ENCODE assay signal across 1 cellular context in genomic region chr3:196662711-196663571, GRCh38.
TF ChIP-seq lines count a peak whose summit lies in the region.

No MANE protein-coding gene starts in this region.

TF ChIP-seq in K562, 482 proteins besides CTCF, POLR2A, EP300 and RAD21 (continued from another document and continues in another):
- TF ChIP-seq CTCFL (IDR thresholded peaks at IDR 0.05; ENCODE audit: borderline replicate concordance, insufficient read depth, low read depth, low read length, poor library complexity, severe bottlenecking) (no peak), RCOR1 (IDR thresholded peaks at IDR 0.05; ENCODE audit: borderline replicate concordance in 1 of 2, low read depth in 2 of 2, low read length in 2 of 2) (peak in 1 of 2 experiments; percentile 84; a peak in 2 of 4 replicates), SFPQ (IDR thresholded peaks at IDR 0.05; ENCODE audit: low read depth, low read length) (no peak), NCOA2 (IDR thresholded peaks at IDR 0.05; ENCODE audit: partially characterized antibody in 2 of 2) (no peak), SNRNP70 (optimal IDR thresholded peaks at IDR 0.05; ENCODE audit: low read depth, low read length) (no peak), PYGO2 (tag; IDR thresholded peaks at IDR 0.05) (no peak), TCF15 (CRISPR knock-in tag; IDR thresholded peaks at IDR 0.05) (no peak), CHCHD3 (CRISPR knock-in tag; IDR thresholded peaks at IDR 0.05) (no peak), SP1 (CRISPR knock-in tag; IDR thresholded peaks at IDR 0.05) (peak; percentile 29; the same call in 1 of the 2 replicates), CBFA2T3 (IDR thresholded peaks at IDR 0.05) (peak; percentile 84), ARID1B (IDR thresholded peaks at IDR 0.05) (peak; percentile 82), PKNOX1 (IDR thresholded peaks at IDR 0.05) (peak; percentile 87), ZNF518B (CRISPR knock-in tag; IDR thresholded peaks at IDR 0.05) (no peak), ATF7 (IDR thresholded peaks at IDR 0.05) (peak; percentile 37; the same call in 1 of the 2 replicates), ZNF830 (CRISPR knock-in tag; IDR thresholded peaks at IDR 0.05) (no peak), PHB2 (IDR thresholded peaks at IDR 0.05; ENCODE audit: low read depth) (no peak), MYBL2 (IDR thresholded peaks at IDR 0.05; ENCODE audit: low read depth) (no peak), MYBL2 (CRISPR knock-in tag; IDR thresholded peaks at IDR 0.05; ENCODE audit: borderline replicate concordance) (no peak), E2F1 (CRISPR knock-in tag; IDR thresholded peaks at IDR 0.05) (no peak), IFI16 (CRISPR knock-in tag; IDR thresholded peaks at IDR 0.05) (no peak), NFE2 (IDR thresholded peaks at IDR 0.05; ENCODE audit: low read depth) (peak; percentile 96), MEF2D (tag; conservative IDR thresholded peaks at IDR 0.05; ENCODE audit: low read depth) (no peak), CLOCK (CRISPR knock-in tag; IDR thresholded peaks at IDR 0.05; ENCODE audit: borderline replicate concordance) (no peak), TBP (optimal IDR thresholded peaks at IDR 0.05; ENCODE audit: low read depth, low read length) (no peak), PHTF2 (CRISPR knock-in tag; IDR thresholded peaks at IDR 0.05) (no peak), FUS (optimal IDR thresholded peaks at IDR 0.05; ENCODE audit: low read depth, low read length) (no peak), ZNF445 (CRISPR knock-in tag; IDR thresholded peaks at IDR 0.05; ENCODE audit: low read depth) (no peak), KLF16 (IDR thresholded peaks at IDR 0.05) (peak; percentile 44; the same call in 1 of the 2 replicates), ELK3 (CRISPR knock-in tag; IDR thresholded peaks at IDR 0.05) (no peak), ZNF551 (CRISPR knock-in tag; IDR thresholded peaks at IDR 0.05) (no peak), MXD1 (CRISPR knock-in tag; IDR thresholded peaks at IDR 0.05; ENCODE audit: borderline replicate concordance, poor library complexity, severe bottlenecking) (no peak), ZNF146 (CRISPR knock-in tag; IDR thresholded peaks at IDR 0.05; ENCODE audit: unreplicated experiment) (no peak), IRF2 (CRISPR knock-in tag; IDR thresholded peaks at IDR 0.05) (no peak), GMEB1 (CRISPR knock-in tag; IDR thresholded peaks at IDR 0.05) (no peak), ZHX1 (conservative IDR thresholded peaks at IDR 0.05; ENCODE audit: low read length) (no peak), ZNF785 (CRISPR knock-in tag; IDR thresholded peaks at IDR 0.05) (no peak), PCBP1 (IDR thresholded peaks at IDR 0.05; ENCODE audit: low read depth, low read length, poor library complexity, severe bottlenecking) (no peak), MNT (conservative IDR thresholded peaks at IDR 0.05) (peak in 1 of 2 experiments; percentile 40; a peak in 2 of 4 replicates), PHF8 (IDR thresholded peaks at IDR 0.05; ENCODE audit: borderline replicate concordance, low read length) (no peak)
